Comparison of ENCODE assay signal across 8 cellular contexts in genomic region chr17:38853292-38854219, GRCh38. TPM values are rescaled to one million over a fixed set of nuclear protein-coding genes. Genes with fewer than 3 reads are reported as not detected.
A peak's percentile ranks its signal among the peaks of the same experiment; 100 is the strongest.
DNase-seq lines count a peak whose midpoint lies in the region; ATAC-seq and TF ChIP-seq lines count a peak whose summit lies in the region.

Gene RPL23 (minus strand): TSS chr17:38853721. CDS start chr17:38853710, 11 bp downstream.

- DNase-seq in AG09319 (ENCODE audit: extremely low read depth, low read depth) (peak; percentile 87), NCI-H510A treated with DMSO at 0.1 percent for 48 hours (lab: John Stamatoyannopoulos, UW) (peak; percentile 97), cerebellum (ENCODE audit: low spot score) (peak; percentile 96), kidney epithelial cell (ENCODE audit: low read depth) (peak; percentile 86)
- peak; percentile 82 for DNase-seq in activated CD4-positive, alpha-beta T cell treated with anti-CD3 and anti-CD28 coated beads for 1 hour
- peak; percentile 94 for DNase-seq in stimulated activated CD4-positive, alpha-beta T cell treated with anti-CD3 and anti-CD28 coated beads, Interleukin-15, amount 100 ng/mL, for 24 hours

- ATAC-seq in GM19043 (IDR thresholded peaks at IDR 0.05; ENCODE audit: low read depth, unreplicated experiment) (peak; percentile 82), HG03378 (IDR thresholded peaks at IDR 0.05; ENCODE audit: unreplicated experiment) (peak; percentile 70)

- H3K27me3 ChIP-seq in kidney epithelial cell (ENCODE audit: control insufficient read depth, insufficient read depth, low read length) = no peaks in the 10 kb centered on the region

- H3K36me3 ChIP-seq in kidney epithelial cell (ENCODE audit: control insufficient read depth, insufficient read depth, low read length) = peaks cover 3% of the 10 kb centered on the region

- peak within 1 kb of the TSS; percentile 84 for H3K4me3 ChIP-seq in kidney epithelial cell (ENCODE audit: low read depth, low read length)

- TF ChIP-seq CTCF in AG09319 (IDR thresholded peaks at IDR 0.05; ENCODE audit: low read depth, low read length) = no peak
- TF ChIP-seq CTCF in kidney epithelial cell (IDR thresholded peaks at IDR 0.05; ENCODE audit: insufficient read depth, low read length, poor library complexity, severe bottlenecking) = no peak

RNA-seq across cellular contexts. Expression of gene RPL23, which starts in this region (rescaled TPM):
- total RNA-seq in cerebellum (723 TPM), kidney epithelial cell (1,506 and 1,881 TPM in 2 replicates)

Comparison
In these comparisons a context has a peak if more than half of its experiments do, and no peak if none do; other contexts are left out.
1. Peak in every context shown above with its lines: DNase-seq, ATAC-seq and H3K4me3 ChIP-seq.